ENCODE assay signal across 14 cellular contexts in genomic region chr11:61957028-61957770, GRCh38. TPM values are rescaled to one million over a fixed set of nuclear protein-coding genes. Genes with fewer than 3 reads are reported as not detected.
DNase-seq lines count a peak whose midpoint lies in the region; ATAC-seq and TF ChIP-seq lines count a peak whose summit lies in the region.
"Had no signal": no experiment of that assay in that cellular context is flagged by ENCODE, and none has a peak within 500 bp of the region (broad histone marks: within the 10 kb centered on the region; RNA-seq: fewer than 3 reads in every experiment).

No MANE protein-coding gene starts in this region.

- intact Hi-C loops in dendritic cell treated with granulocyte-macrophage colony-stimulating factor and Interleukin-4, amounts not matched to agents 40 ng/mL and 50 ng/mL, for 4 days (cut with micrococcal nuclease): no loop called here
- intact Hi-C loops in posterior vena cava (cut with DNase I): loop anchor here in 1 of 2 donors (10.0 kb wide), 1 partner anchor 162 kb away; the partner anchor contains the start of genes FEN1 and TMEM258

- CTCF ChIA-PET in GM10248 (lab: Yijun Ruan, JAX): interaction anchor here (1.1 to 1.8 kb wide), 4 partner anchors 10 to 159 kb away, joined by 3 to 4 read pairs (median 4); no protein-coding TSS in a partner anchor

- POLR2A ChIA-PET in GM10248 (lab: Yijun Ruan, JAX): interaction anchor here (1.1 kb wide), 1 partner anchor 10 kb away, joined by 3 read pairs; the partner anchor contains the start of gene FTH1

- no peaks in the 10 kb centered on the region for H3K27me3 Mint-ChIP-seq in dendritic cell treated with granulocyte-macrophage colony-stimulating factor and Interleukin-4, amounts not matched to agents 40 ng/mL and 50 ng/mL, for 4 days

- H3K4me1 Mint-ChIP-seq in dendritic cell treated with granulocyte-macrophage colony-stimulating factor and Interleukin-4, amounts not matched to agents 40 ng/mL and 50 ng/mL, for 4 days (ENCODE audit: low read depth): peaks cover 70% of the 10 kb centered on the region

- peak overlapping the region; percentile 89 for H3K27ac Mint-ChIP-seq in dendritic cell treated with granulocyte-macrophage colony-stimulating factor and Interleukin-4, amounts not matched to agents 40 ng/mL and 50 ng/mL, for 4 days

- ATAC-seq in GM18519 (IDR thresholded peaks at IDR 0.05; ENCODE audit: low FRiP score, unreplicated experiment): no peak

- H3K4me3 Mint-ChIP-seq in dendritic cell treated with granulocyte-macrophage colony-stimulating factor and Interleukin-4, amounts not matched to agents 40 ng/mL and 50 ng/mL, for 4 days: no peak overlapping the region

- TF ChIP-seq CTCF in GM10248 (IDR thresholded peaks at IDR 0.05; ENCODE audit: control extremely low read depth, extremely low read depth, low read depth, missing control alignments): no peak

- peak; percentile 2 for DNase-seq in stimulated activated CD4-positive, alpha-beta T cell treated with anti-CD3 and anti-CD28 coated beads, Interleukin-4, amount 100 ng/mL, for 24 hours
- no peak for DNase-seq in stimulated activated CD4-positive, alpha-beta T cell treated with anti-CD3 and anti-CD28 coated beads, Interleukin-15, amount 100 ng/mL, for 24 hours
- DNase-seq in posterior vena cava (ENCODE audit: low spot score): peak; percentile 68
- DNase-seq in NCI-H69 (lab: John Stamatoyannopoulos, UW): no peak
- DNase-seq in GM10248 (ENCODE audit: extremely low spot score): no peak
- DNase-seq: BE2C; MV-4-11; NCI-H1436 treated with DMSO at 0.1 percent for 48 hours; NCI-H2081 treated with DMSO at 0.1 percent for 48 hours; NCI-H2227 treated with DMSO at 0.1 percent for 48 hours; NCI-H526; NK-92 treated with Interleukin-12 subunit alpha and Interleukin-12 subunit beta, amount 100 ng/mL, for 24 hours had no signal

- peaks cover 63% of the 10 kb centered on the region for H3K36me3 Mint-ChIP-seq in dendritic cell treated with granulocyte-macrophage colony-stimulating factor and Interleukin-4, amounts not matched to agents 40 ng/mL and 50 ng/mL, for 4 days (ENCODE audit: low read depth)

- no peaks in the 10 kb centered on the region for H3K9me3 Mint-ChIP-seq in dendritic cell treated with granulocyte-macrophage colony-stimulating factor and Interleukin-4, amounts not matched to agents 40 ng/mL and 50 ng/mL, for 4 days

RNA-seq across cellular contexts. Expression of gene BEST1, which starts 7.0 kb away (rescaled TPM):
- total RNA-seq in posterior vena cava: 1 to 10 TPM; 5.8 to 9.5 TPM

RNA-seq across cellular contexts. Expression of gene FTH1, which starts 10.2 kb away (rescaled TPM):
- 1,000 to 10,000 TPM; 2,679 to 3,454 TPM for total RNA-seq in posterior vena cava

RNA-seq across cellular contexts. Expression of gene RAB3IL1, which starts 39.8 kb away (rescaled TPM):
- total RNA-seq in posterior vena cava: 10 to 100 TPM; 26.7 to 31.5 TPM

Comparison
In these comparisons a context has a peak if more than half of its experiments do, and no peak if none do; other contexts are left out.
1. DNase-seq: peak in stimulated activated CD4-positive, alpha-beta T cell treated with anti-CD3 and anti-CD28 coated beads, Interleukin-4, amount 100 ng/mL, for 24 hours (single experiment) and posterior vena cava (single experiment); none in stimulated activated CD4-positive, alpha-beta T cell treated with anti-CD3 and anti-CD28 coated beads, Interleukin-15, amount 100 ng/mL, for 24 hours (single experiment), NCI-H69 (single experiment) and GM10248 (single experiment).